32 cellular contexts compared by ENCODE assay signal in the genomic region with DNA sequence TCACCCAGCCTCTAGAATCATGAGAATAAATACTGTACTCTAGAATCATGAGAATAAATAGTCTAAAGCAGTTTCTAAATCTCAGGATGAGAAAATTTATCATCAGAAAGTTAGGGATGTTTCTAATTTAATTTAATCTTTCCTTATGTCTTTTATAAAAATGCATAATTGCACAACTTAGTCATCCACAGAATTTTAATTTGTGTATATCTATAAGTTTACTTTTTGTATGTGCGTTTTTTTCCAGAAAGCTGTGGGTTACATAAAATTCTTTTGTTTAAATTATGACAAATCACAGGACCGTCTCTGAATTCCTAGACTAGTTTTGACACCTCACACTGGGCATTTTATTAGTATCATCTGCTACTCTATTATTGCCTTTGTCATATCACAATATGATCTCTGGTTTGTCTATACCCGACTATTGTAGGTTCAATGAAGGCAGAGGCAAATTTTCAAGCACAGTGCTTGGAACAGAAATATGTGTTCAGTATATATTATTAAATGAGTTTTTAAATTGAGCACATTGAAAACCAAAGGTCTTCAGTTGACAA.
"Had no signal": no experiment of that assay in that cellular context is flagged by ENCODE, and none has a peak within 500 bp of the region (broad histone marks: within the 10 kb centered on the region; RNA-seq: fewer than 3 reads in every experiment).

No MANE protein-coding gene starts in this region.

- H3K27ac Mint-ChIP-seq: activated B cell treated with CpG ODN at 0.5 μM for 24 hours; activated CD4-positive, alpha-beta memory T cell treated with anti-CD3 and anti-CD28 coated beads for 36 hours; activated CD4-positive, alpha-beta T cell treated with anti-CD3 and anti-CD28 coated beads for 36 hours; activated CD4-positive, alpha-beta T cell treated with anti-CD3 and anti-CD28 coated beads, Interleukin-2, amount 10 ng/mL, durations not matched to agents 24 days and 14 days; activated CD8-positive, alpha-beta T cell treated with anti-CD3 and anti-CD28 coated beads, Interleukin-2, amount 10 ng/mL, durations not matched to agents 7 days and 5 days; activated naive CD4-positive, alpha-beta T cell treated with anti-CD3 and anti-CD28 coated beads, Interleukin-2, amount 10 ng/mL, durations not matched to agents 7 days and 5 days; activated naive CD4-positive, alpha-beta T cell treated with anti-CD3 and anti-CD28 coated beads, Interleukin-2, amount 50 U/mL, for 72 hours; activated naive CD8-positive, alpha-beta T cell treated with anti-CD3 and anti-CD28 coated beads, Interleukin-2, amount 10 ng/mL, durations not matched to agents 7 days and 5 days; activated T-cell treated with anti-CD3 and anti-CD28 coated beads, Interleukin-2, amount 50 U/mL, for 24 hours; activated T-cell treated with anti-CD3 and anti-CD28 coated beads, Interleukin-2, amount 50 U/mL, for 72 hours; dendritic cell treated with granulocyte-macrophage colony-stimulating factor and Interleukin-4, amounts not matched to agents 40 ng/mL and 50 ng/mL, for 4 days; endodermal cell; T-helper 17 cell; T-helper 2 cell treated with Interferon-gamma antibody and Interleukin-4, amounts not matched to agents 5 μg/mL and 100 μg/mL, for 36 hours had no signal

- ATAC-seq: activated CD4-positive, alpha-beta T cell treated with anti-CD3 and anti-CD28 coated beads for 36 hours; activated CD8-positive, alpha-beta T cell treated with anti-CD3 and anti-CD28 coated beads, Interleukin-2, amount 10 ng/mL, durations not matched to agents 7 days and 5 days; activated naive CD4-positive, alpha-beta T cell treated with anti-CD3 and anti-CD28 coated beads, Interleukin-2, amount 50 U/mL, for 72 hours; activated T-cell treated with anti-CD3 and anti-CD28 coated beads, Interleukin-2, amount 50 U/mL, for 72 hours; esophagus mucosa; T-helper 17 cell had no signal

- H3K9me3 Mint-ChIP-seq: activated B cell treated with CpG ODN at 0.5 μM for 24 hours; activated CD4-positive, alpha-beta T cell treated with anti-CD3 and anti-CD28 coated beads, Interleukin-2, amount 10 ng/mL, durations not matched to agents 24 days and 14 days; activated naive CD8-positive, alpha-beta T cell treated with anti-CD3 and anti-CD28 coated beads, Interleukin-2, amount 10 ng/mL, durations not matched to agents 7 days and 5 days; dendritic cell treated with granulocyte-macrophage colony-stimulating factor and Interleukin-4, amounts not matched to agents 40 ng/mL and 50 ng/mL, for 4 days; T-helper 2 cell treated with Interferon-gamma antibody and Interleukin-4, amounts not matched to agents 5 μg/mL and 100 μg/mL, for 36 hours had no signal

- H3K36me3 ChIP-seq: brain microvascular endothelial cell, WERI-Rb-1 had no signal

- H3K4me3 Mint-ChIP-seq: activated B cell treated with CpG ODN at 0.5 μM for 24 hours; activated CD4-positive, alpha-beta memory T cell treated with anti-CD3 and anti-CD28 coated beads for 36 hours; activated CD4-positive, alpha-beta T cell treated with anti-CD3 and anti-CD28 coated beads for 36 hours; activated CD4-positive, alpha-beta T cell treated with anti-CD3 and anti-CD28 coated beads, Interleukin-2, amount 10 ng/mL, durations not matched to agents 24 days and 14 days; activated CD8-positive, alpha-beta T cell treated with anti-CD3 and anti-CD28 coated beads, Interleukin-2, amount 10 ng/mL, durations not matched to agents 7 days and 5 days; activated naive CD4-positive, alpha-beta T cell treated with anti-CD3 and anti-CD28 coated beads, Interleukin-2, amount 10 ng/mL, durations not matched to agents 7 days and 5 days; activated naive CD8-positive, alpha-beta T cell treated with anti-CD3 and anti-CD28 coated beads, Interleukin-2, amount 10 ng/mL, durations not matched to agents 7 days and 5 days; activated T-cell treated with anti-CD3 and anti-CD28 coated beads, Interleukin-2, amount 50 U/mL, for 24 hours; activated T-cell treated with anti-CD3 and anti-CD28 coated beads, Interleukin-2, amount 50 U/mL, for 72 hours; central memory CD8-positive, alpha-beta T cell; dendritic cell treated with granulocyte-macrophage colony-stimulating factor and Interleukin-4, amounts not matched to agents 40 ng/mL and 50 ng/mL, for 4 days; endodermal cell; T-helper 17 cell; T-helper 2 cell treated with Interferon-gamma antibody and Interleukin-4, amounts not matched to agents 5 μg/mL and 100 μg/mL, for 36 hours had no signal

- H3K4me3 ChIP-seq: coronary artery, dorsolateral prefrontal cortex had no signal

- H3K4me1 Mint-ChIP-seq: activated B cell treated with CpG ODN at 0.5 μM for 24 hours; activated CD4-positive, alpha-beta T cell treated with anti-CD3 and anti-CD28 coated beads for 36 hours; activated CD4-positive, alpha-beta T cell treated with anti-CD3 and anti-CD28 coated beads, Interleukin-2, amount 10 ng/mL, durations not matched to agents 24 days and 14 days; activated naive CD4-positive, alpha-beta T cell treated with anti-CD3 and anti-CD28 coated beads, Interleukin-2, amount 10 ng/mL, durations not matched to agents 7 days and 5 days; activated naive CD8-positive, alpha-beta T cell treated with anti-CD3 and anti-CD28 coated beads, Interleukin-2, amount 10 ng/mL, durations not matched to agents 7 days and 5 days; central memory CD8-positive, alpha-beta T cell; endodermal cell; T-helper 17 cell had no signal

- H3K27ac ChIP-seq: brain microvascular endothelial cell, coronary artery, dorsolateral prefrontal cortex, WERI-Rb-1 had no signal

- H3K36me3 Mint-ChIP-seq: activated CD4-positive, alpha-beta memory T cell treated with anti-CD3 and anti-CD28 coated beads for 36 hours; activated naive CD4-positive, alpha-beta T cell treated with anti-CD3 and anti-CD28 coated beads, Interleukin-2, amount 10 ng/mL, durations not matched to agents 7 days and 5 days; activated naive CD4-positive, alpha-beta T cell treated with anti-CD3 and anti-CD28 coated beads, Interleukin-2, amount 50 U/mL, for 72 hours; activated naive CD8-positive, alpha-beta T cell treated with anti-CD3 and anti-CD28 coated beads, Interleukin-2, amount 10 ng/mL, durations not matched to agents 7 days and 5 days had no signal

- H3K27me3 Mint-ChIP-seq: activated B cell treated with CpG ODN at 0.5 μM for 24 hours; activated CD4-positive, alpha-beta memory T cell treated with anti-CD3 and anti-CD28 coated beads for 36 hours; activated CD4-positive, alpha-beta T cell treated with anti-CD3 and anti-CD28 coated beads for 36 hours; activated CD4-positive, alpha-beta T cell treated with anti-CD3 and anti-CD28 coated beads, Interleukin-2, amount 10 ng/mL, durations not matched to agents 24 days and 14 days; activated naive CD4-positive, alpha-beta T cell treated with anti-CD3 and anti-CD28 coated beads, Interleukin-2, amount 10 ng/mL, durations not matched to agents 7 days and 5 days; activated naive CD8-positive, alpha-beta T cell treated with anti-CD3 and anti-CD28 coated beads, Interleukin-2, amount 10 ng/mL, durations not matched to agents 7 days and 5 days; activated T-cell treated with anti-CD3 and anti-CD28 coated beads, Interleukin-2, amount 50 U/mL, for 24 hours; central memory CD8-positive, alpha-beta T cell; dendritic cell treated with granulocyte-macrophage colony-stimulating factor and Interleukin-4, amounts not matched to agents 40 ng/mL and 50 ng/mL, for 4 days; T-helper 17 cell had no signal

- H3K27me3 ChIP-seq: brain microvascular endothelial cell, dorsolateral prefrontal cortex had no signal

- DNase-seq: activated B cell treated with CpG ODN at 0.5 μM for 24 hours; activated CD4-positive, alpha-beta memory T cell treated with anti-CD3 and anti-CD28 coated beads for 36 hours; activated CD4-positive, alpha-beta T cell treated with anti-CD3 and anti-CD28 coated beads for 36 hours; activated CD4-positive, alpha-beta T cell treated with anti-CD3 and anti-CD28 coated beads, Interleukin-2, amount 10 ng/mL, durations not matched to agents 24 days and 14 days; activated CD4-positive, CD25-positive, alpha-beta regulatory T cell treated with anti-CD3 and anti-CD28 coated beads, Interleukin-2, amount 50 U/mL, for 72 hours; activated CD8-positive, alpha-beta memory T cell treated with anti-CD3 and anti-CD28 coated beads, Interleukin-2, amount 50 U/mL, for 48 hours; activated CD8-positive, alpha-beta T cell treated with anti-CD3 and anti-CD28 coated beads, Interleukin-2, amount 10 ng/mL, durations not matched to agents 7 days and 5 days; activated gamma-delta T cell; activated naive CD4-positive, alpha-beta T cell; activated naive CD4-positive, alpha-beta T cell treated with anti-CD3 and anti-CD28 coated beads, Interleukin-2, amount 10 ng/mL, durations not matched to agents 7 days and 5 days; activated naive CD8-positive, alpha-beta T cell treated with anti-CD3 and anti-CD28 coated beads, Interleukin-2, amount 10 ng/mL, durations not matched to agents 7 days and 5 days; activated T-cell treated with anti-CD3 and anti-CD28 coated beads for 4 hours; activated T-cell treated with anti-CD3 and anti-CD28 coated beads, Interleukin-2, amount 50 U/mL, for 24 hours; activated T-cell treated with anti-CD3 and anti-CD28 coated beads, Interleukin-2, amount 50 U/mL, for 72 hours; amniotic stem cell; anterior cingulate cortex; brain microvascular endothelial cell; dorsolateral prefrontal cortex; effector memory CD4-positive, alpha-beta T cell; endodermal cell; foreskin melanocyte; head of caudate nucleus; T-helper 1 cell; T-helper 17 cell; T1000; WERI-Rb-1 had no signal
